In genomic region chr15:84654689-84655453, GRCh38 we compare ENCODE assay signal across 8 cellular contexts. TPM values are rescaled to one million over a fixed set of nuclear protein-coding genes. Genes with fewer than 3 reads are reported as not detected.
DNase-seq lines count a peak whose midpoint lies in the region; ATAC-seq and TF ChIP-seq lines count a peak whose summit lies in the region.

No MANE protein-coding gene starts in this region.

- H3K4me3 Mint-ChIP-seq in activated CD8-positive, alpha-beta T cell treated with anti-CD3 and anti-CD28 coated beads, Interleukin-2, amount 10 ng/mL, durations not matched to agents 7 days and 5 days, result peak overlapping the region; percentile 96

- POLR2A ChIA-PET in activated CD8-positive, alpha-beta T cell treated with anti-CD3 and anti-CD28 coated beads, Interleukin-2, amount 10 ng/mL, durations not matched to agents 7 days and 5 days (lab: Charles Lee), result interaction anchor here (0.9 to 2.0 kb wide), 8 partner anchors 20 to 95 kb away, joined by 3 to 11 read pairs (median 5); partner anchors contain the start of gene ZSCAN2

- H3K4me3 ChIP-seq in ectodermal cell (ENCODE audit: insufficient read depth, low read depth, low read length) (peak overlapping the region; percentile 100), lower lobe of right lung (peak overlapping the region; percentile 93)

- 14 to 16% methylated on average over 19 of the region's 19 CpGs for WGBS in ectodermal cell, 2 experiments

- H3K9me3 ChIP-seq in ectodermal cell (ENCODE audit: control insufficient read depth, low read length) (no peaks in the 10 kb centered on the region), lower lobe of right lung (no peaks in the 10 kb centered on the region)

- H3K36me3 ChIP-seq in ectodermal cell (ENCODE audit: control insufficient read depth, insufficient read depth, low read length) (peaks cover 12% of the 10 kb centered on the region), lower lobe of right lung (peaks cover 27% of the 10 kb centered on the region)

- H3K9me3 Mint-ChIP-seq in activated CD8-positive, alpha-beta T cell treated with anti-CD3 and anti-CD28 coated beads, Interleukin-2, amount 10 ng/mL, durations not matched to agents 7 days and 5 days (ENCODE audit: insufficient read depth), result no peaks in the 10 kb centered on the region

- DNase-seq in GM03348 (ENCODE audit: low spot score) (peak; percentile 82), NCI-H82 (lab: John Stamatoyannopoulos, UW) (peak; percentile 88), lower lobe of right lung (peak; percentile 87)
- peak; percentile 85 for DNase-seq in activated CD8-positive, alpha-beta T cell treated with anti-CD3 and anti-CD28 coated beads, Interleukin-2, amount 10 ng/mL, durations not matched to agents 7 days and 5 days
- DNase-seq in stimulated activated CD4-positive, alpha-beta T cell treated with anti-CD3 and anti-CD28 coated beads, TNF-alpha, amount 100 ng/mL, for 1 hour (ENCODE audit: low read depth in 3 of 3, low spot score in 1 of 3), result peak; percentile 44 to 61 (median 59)

- H3K4me1 ChIP-seq in ectodermal cell (ENCODE audit: control insufficient read depth, insufficient read depth, low read length) (peaks cover 12% of the 10 kb centered on the region), lower lobe of right lung (peaks cover 44% of the 10 kb centered on the region)

- peaks cover 17% of the 10 kb centered on the region for H3K36me3 Mint-ChIP-seq in activated CD8-positive, alpha-beta T cell treated with anti-CD3 and anti-CD28 coated beads, Interleukin-2, amount 10 ng/mL, durations not matched to agents 7 days and 5 days (ENCODE audit: low read depth)

- H3K4me1 Mint-ChIP-seq in activated CD8-positive, alpha-beta T cell treated with anti-CD3 and anti-CD28 coated beads, Interleukin-2, amount 10 ng/mL, durations not matched to agents 7 days and 5 days (ENCODE audit: low read depth), result peaks cover 53% of the 10 kb centered on the region

- peaks cover 17% of the 10 kb centered on the region for H3K27me3 ChIP-seq in ectodermal cell (ENCODE audit: control insufficient read depth, insufficient read depth, low read length, poor library complexity, severe bottlenecking)
- H3K27me3 ChIP-seq in lower lobe of right lung (ENCODE audit: low read depth), result no peaks in the 10 kb centered on the region

- ATAC-seq in HG03521 (IDR thresholded peaks at IDR 0.05; ENCODE audit: unreplicated experiment), result peak; percentile 27
- peak; percentile 44 for ATAC-seq in activated CD8-positive, alpha-beta T cell treated with anti-CD3 and anti-CD28 coated beads, Interleukin-2, amount 10 ng/mL, durations not matched to agents 7 days and 5 days
- ATAC-seq in lower lobe of right lung, result peak; percentile 66 to 74
- no peak for ATAC-seq in HG03108 (IDR thresholded peaks at IDR 0.05; ENCODE audit: unreplicated experiment)

- peak overlapping the region; percentile 71 for H3K27ac Mint-ChIP-seq in activated CD8-positive, alpha-beta T cell treated with anti-CD3 and anti-CD28 coated beads, Interleukin-2, amount 10 ng/mL, durations not matched to agents 7 days and 5 days

- TF ChIP-seq CTCF in lower lobe of right lung (IDR thresholded peaks at IDR 0.05), result peak; percentile 69

- CTCF ChIA-PET in activated CD8-positive, alpha-beta T cell treated with anti-CD3 and anti-CD28 coated beads, Interleukin-2, amount 10 ng/mL, durations not matched to agents 7 days and 5 days (lab: Charles Lee), result interaction anchor here (0.6 to 4.7 kb wide), 25 partner anchors 9 to 273 kb away, joined by 3 to 30 read pairs (median 4); partner anchors contain the start of genes SEC11A and ZNF592

- H3K27ac ChIP-seq in ectodermal cell (ENCODE audit: insufficient read depth, low read depth, low read length, poor library complexity, severe bottlenecking) (peak overlapping the region; percentile 71), lower lobe of right lung (peak overlapping the region; percentile 89)

- H3K27me3 Mint-ChIP-seq in activated CD8-positive, alpha-beta T cell treated with anti-CD3 and anti-CD28 coated beads, Interleukin-2, amount 10 ng/mL, durations not matched to agents 7 days and 5 days (ENCODE audit: low read depth), result no peaks in the 10 kb centered on the region

- intact Hi-C loops in lower lobe of right lung (cut with DNase I), result no loop called here

RNA-seq across cellular contexts. Expression of gene WDR73, which starts 0.8 kb away (rescaled TPM):
- 10 to 100 TPM; 22.1 to 23.8 TPM for total RNA-seq in activated CD8-positive, alpha-beta T cell treated with anti-CD3 and anti-CD28 coated beads, Interleukin-2, amount 10 ng/mL, durations not matched to agents 7 days and 5 days
- 43.3 TPM for polyA plus RNA-seq in ectodermal cell (2013, experiment 1 of 4)
- polyA plus RNA-seq in ectodermal cell (2013, experiment 2 of 4), result 56.6 TPM
- 34.9 TPM for polyA plus RNA-seq in ectodermal cell (2013, experiment 3 of 4)
- 39.9 TPM for polyA plus RNA-seq in ectodermal cell (2013, experiment 4 of 4)
- total RNA-seq in lower lobe of right lung, result 29.9 TPM

RNA-seq across cellular contexts. Expression of gene NMB, which starts 3.1 kb away (rescaled TPM):
- 1 to 10 TPM; 3.3 to 4.1 TPM for total RNA-seq in activated CD8-positive, alpha-beta T cell treated with anti-CD3 and anti-CD28 coated beads, Interleukin-2, amount 10 ng/mL, durations not matched to agents 7 days and 5 days
- polyA plus RNA-seq in ectodermal cell (2013, experiment 1 of 4), result 6.2 TPM
- 7.2 TPM for polyA plus RNA-seq in ectodermal cell (2013, experiment 2 of 4)
- polyA plus RNA-seq in ectodermal cell (2013, experiment 3 of 4), result 11.4 TPM
- 10.7 TPM for polyA plus RNA-seq in ectodermal cell (2013, experiment 4 of 4)
- 10.4 TPM for total RNA-seq in lower lobe of right lung

RNA-seq across cellular contexts. Expression of gene ZSCAN2, which starts 54.1 kb away (rescaled TPM):
- total RNA-seq in activated CD8-positive, alpha-beta T cell treated with anti-CD3 and anti-CD28 coated beads, Interleukin-2, amount 10 ng/mL, durations not matched to agents 7 days and 5 days, result 1 to 10 TPM; 6.5 to 6.7 TPM
- polyA plus RNA-seq in ectodermal cell (2013, experiment 1 of 4), result 15.2 TPM
- polyA plus RNA-seq in ectodermal cell (2013, experiment 2 of 4), result 12.3 TPM
- polyA plus RNA-seq in ectodermal cell (2013, experiment 3 of 4), result 10.8 TPM
- polyA plus RNA-seq in ectodermal cell (2013, experiment 4 of 4), result 13.1 TPM
- 6.9 TPM for total RNA-seq in lower lobe of right lung
